15 cellular contexts compared by ENCODE assay signal in genomic region chr12:109743076-109743910, GRCh38. TPM values are rescaled to one million over a fixed set of nuclear protein-coding genes. Genes with fewer than 3 reads are reported as not detected.
A peak's percentile ranks its signal among the peaks of the same experiment; 100 is the strongest.
DNase-seq lines count a peak whose midpoint lies in the region; ATAC-seq and TF ChIP-seq lines count a peak whose summit lies in the region.
"Had no signal": no experiment of that assay in that cellular context is flagged by ENCODE, and none has a peak within 500 bp of the region (broad histone marks: within the 10 kb centered on the region; RNA-seq: fewer than 3 reads in every experiment).

No MANE protein-coding gene starts in this region.

- peaks cover 0 to 22% of the 10 kb centered on the region in 2 donors for H3K4me1 ChIP-seq in right atrium auricular region
- peaks cover 41% of the 10 kb centered on the region for H3K4me1 ChIP-seq in cardiac muscle cell (ENCODE audit: low read depth)
- no peaks in the 10 kb centered on the region for H3K4me1 ChIP-seq in tibial artery

- H3K27me3 ChIP-seq in right atrium auricular region (no peaks in the 10 kb centered on the region), cardiac muscle cell (no peaks in the 10 kb centered on the region), tibial artery (peaks cover 0 to 29% of the 10 kb centered on the region in 2 donors)

- ATAC-seq in Right ventricle myocardium inferior = no peak
- no peak for ATAC-seq in effector memory CD8-positive, alpha-beta T cell (replicated peaks)
- no peak for ATAC-seq in GM21423 (IDR thresholded peaks at IDR 0.05; ENCODE audit: unreplicated experiment)
- ATAC-seq: HCT116 had no signal

- H3K36me3 ChIP-seq in right atrium auricular region (no peaks in the 10 kb centered on the region), cardiac muscle cell (no peaks in the 10 kb centered on the region), tibial artery (no peaks in the 10 kb centered on the region)

- H3K4me1 Mint-ChIP-seq in effector memory CD8-positive, alpha-beta T cell (ENCODE audit: low read depth in 2 of 2) = no peaks in the 10 kb centered on the region
- H3K4me1 Mint-ChIP-seq: activated CD4-positive, alpha-beta T cell treated with anti-CD3 and anti-CD28 coated beads, Interleukin-2, amount 10 ng/mL, durations not matched to agents 24 days and 14 days had no signal

- DNase-seq in Right ventricle myocardium inferior (ENCODE audit: missing footprints) = peak; percentile 34
- DNase-seq in right atrium auricular region (ENCODE audit: low spot score) = no peak
- no peak for DNase-seq in cardiac muscle cell (ENCODE audit: low read depth in 1 of 2, low spot score in 1 of 2)
- DNase-seq in mesenteric fat pad (ENCODE audit: low spot score) = peak; percentile 87
- peak; percentile 10 to 48 for DNase-seq in tibial artery
- DNase-seq in effector memory CD8-positive, alpha-beta T cell = no peak
- DNase-seq in central memory CD4-positive, alpha-beta T cell = no peak
- DNase-seq: activated CD4-positive, alpha-beta T cell treated with anti-CD3 and anti-CD28 coated beads, Interleukin-2, amount 10 ng/mL, durations not matched to agents 24 days and 14 days; DND-41; NCI-H1092 treated with DMSO at 0.1 percent for 48 hours; NCI-H748 treated with DMSO at 0.1 percent for 48 hours had no signal

- H3K36me3 Mint-ChIP-seq in effector memory CD8-positive, alpha-beta T cell (ENCODE audit: insufficient read depth) = peaks cover 6% of the 10 kb centered on the region

- H3K27me3 Mint-ChIP-seq in effector memory CD8-positive, alpha-beta T cell = peaks cover 0 to 10% of the 10 kb centered on the region in 2 donors

- no peak overlapping the region for H3K4me3 Mint-ChIP-seq in effector memory CD8-positive, alpha-beta T cell
- H3K4me3 Mint-ChIP-seq: activated CD4-positive, alpha-beta T cell treated with anti-CD3 and anti-CD28 coated beads, Interleukin-2, amount 10 ng/mL, durations not matched to agents 24 days and 14 days; nephron had no signal

- no peak overlapping the region for H3K27ac Mint-ChIP-seq in effector memory CD8-positive, alpha-beta T cell
- H3K27ac Mint-ChIP-seq: activated CD4-positive, alpha-beta T cell treated with anti-CD3 and anti-CD28 coated beads, Interleukin-2, amount 10 ng/mL, durations not matched to agents 24 days and 14 days had no signal

- TF ChIP-seq CTCF in right atrium auricular region (IDR thresholded peaks at IDR 0.05) (no peak), cardiac muscle cell (IDR thresholded peaks at IDR 0.05; ENCODE audit: low read depth, low read length) (no peak), tibial artery (IDR thresholded peaks at IDR 0.05) (no peak)

- H3K9me3 Mint-ChIP-seq in effector memory CD8-positive, alpha-beta T cell = no peaks in the 10 kb centered on the region
- H3K9me3 Mint-ChIP-seq: activated CD4-positive, alpha-beta T cell treated with anti-CD3 and anti-CD28 coated beads, Interleukin-2, amount 10 ng/mL, durations not matched to agents 24 days and 14 days; nephron had no signal

- H3K9me3 ChIP-seq in right atrium auricular region = no peaks in the 10 kb centered on the region
- no peaks in the 10 kb centered on the region for H3K9me3 ChIP-seq in cardiac muscle cell (ENCODE audit: low read depth)
- H3K9me3 ChIP-seq in tibial artery = no peaks in the 10 kb centered on the region

- H3K27ac ChIP-seq in right atrium auricular region (no peak overlapping the region), cardiac muscle cell (peak overlapping the region; percentile 29), tibial artery (no peak overlapping the region)
- H3K27ac ChIP-seq: KMS-11 had no signal

- no peak overlapping the region for H3K4me3 ChIP-seq in right atrium auricular region
- H3K4me3 ChIP-seq in cardiac muscle cell = no peak overlapping the region
- no peak overlapping the region for H3K4me3 ChIP-seq in tibial artery

- intact Hi-C loops in Right ventricle myocardium inferior (cut with DNase I) (no loop called here), tibial artery (cut with DNase I; ENCODE audit: low total_unique reads) (no loop called here)

RNA-seq across cellular contexts. Expression of gene FAM222A, which starts 29.7 kb away (rescaled TPM):
- 27.4 TPM for total RNA-seq in Right ventricle myocardium inferior
- total RNA-seq in right atrium auricular region = 10 to 100 TPM; 23.6 to 32.4 TPM
- total RNA-seq in cardiac muscle cell = 35.5 and 42.9 TPM in 2 replicates
- polyA plus RNA-seq in cardiac muscle cell = 25.4 and 42.1 TPM in 2 replicates
- 2.7 TPM for total RNA-seq in mesenteric fat pad

Comparison
In these comparisons a context has a peak if more than half of its experiments do, and no peak if none do; other contexts are left out.
1. DNase-seq: peak in Right ventricle myocardium inferior (single experiment), mesenteric fat pad (single experiment) and tibial artery (2 of 2); none in right atrium auricular region (single experiment), cardiac muscle cell (0 of 2), effector memory CD8-positive, alpha-beta T cell (0 of 3) and central memory CD4-positive, alpha-beta T cell (single experiment).